ENCODE assay signal across 26 cellular contexts in genomic region chr22:44707178-44707577, GRCh38. TPM values are rescaled to one million over a fixed set of nuclear protein-coding genes. Genes with fewer than 3 reads are reported as not detected.
"Had no signal": no experiment of that assay in that cellular context is flagged by ENCODE, and none has a peak within 500 bp of the region (broad histone marks: within the 10 kb centered on the region; RNA-seq: fewer than 3 reads in every experiment).

No MANE protein-coding gene starts in this region.

- H3K27ac Mint-ChIP-seq: activated naive CD4-positive, alpha-beta T cell treated with anti-CD3 and anti-CD28 coated beads for 36 hours; type B pancreatic cell had no signal

- H3K27me3 ChIP-seq: breast epithelium, pancreas, testis, uterus had no signal

- H3K4me1 ChIP-seq: prostate gland, testis had no signal

- H3K4me2 ChIP-seq: smooth muscle cell had no signal

- H3K36me3 Mint-ChIP-seq: type B pancreatic cell had no signal

- H3K4me3 ChIP-seq: breast epithelium, gastrocnemius medialis, pancreas, prostate gland, smooth muscle cell, testis, uterus had no signal

- ATAC-seq: activated CD4-positive, CD25-positive, alpha-beta regulatory T cell treated with anti-CD3 and anti-CD28 coated beads, Interleukin-2, amount 50 U/mL, for 24 hours; gastrocnemius medialis; left ventricle myocardium superior; pancreas had no signal

- H3K4me3 Mint-ChIP-seq: activated naive CD4-positive, alpha-beta T cell treated with anti-CD3 and anti-CD28 coated beads for 36 hours; nephron progenitor cell; type B pancreatic cell had no signal

- DNase-seq: activated CD4-positive, alpha-beta T cell treated with anti-CD3 and anti-CD28 coated beads for 48 hours; activated CD4-positive, alpha-beta T cell treated with anti-CD3 and anti-CD28 coated beads, Interleukin-2, amount 50 U/mL, for 48 hours; activated CD8-positive, alpha-beta memory T cell treated with anti-CD3 and anti-CD28 coated beads for 24 hours; activated effector memory CD4-positive, alpha-beta T cell treated with anti-CD3 and anti-CD28 coated beads, Interleukin-2, amount 50 U/mL, for 16 hours; activated naive CD4-positive, alpha-beta T cell treated with anti-CD3 and anti-CD28 coated beads for 36 hours; amygdala; effector memory CD4-positive, alpha-beta T cell; erythroblast; gastrocnemius medialis; glutamatergic neuron; left ventricle myocardium superior; nephron progenitor cell; retina; stimulated activated naive CD4-positive, alpha-beta T cell treated with Interleukin-2 at 50 U/mL for 16 hours; T1000; testis; uterus; WERI-Rb-1 had no signal

- H3K36me3 ChIP-seq: breast epithelium, gastrocnemius medialis, pancreas, prostate gland, uterus, WERI-Rb-1 had no signal

- H3K9me3 ChIP-seq: breast epithelium, gastrocnemius medialis, pancreas, prostate gland, testis, uterus had no signal

- H3K27me3 Mint-ChIP-seq: central memory CD8-positive, alpha-beta T cell had no signal

- H3K27ac ChIP-seq: breast epithelium, gastrocnemius medialis, pancreas, prostate gland, testis, uterus, WERI-Rb-1 had no signal

- H3K9me3 Mint-ChIP-seq: activated naive CD4-positive, alpha-beta T cell treated with anti-CD3 and anti-CD28 coated beads for 36 hours; central memory CD8-positive, alpha-beta T cell; nephron progenitor cell; type B pancreatic cell had no signal

RNA-seq across cellular contexts. Expression of gene ARHGAP8, which starts 45.2 kb away (rescaled TPM):
- total RNA-seq: dermis microvascular lymphatic vessel endothelial cell, gastrocnemius medialis, left ventricle myocardium superior had no signal
